ENCODE assay signal across 29 cellular contexts in genomic region chr7:102982235-102982634, GRCh38.
"Had no signal": no experiment of that assay in that cellular context is flagged by ENCODE, and none has a peak within 500 bp of the region (broad histone marks: within the 10 kb centered on the region; RNA-seq: fewer than 3 reads in every experiment).

No MANE protein-coding gene starts in this region.

- H3K36me3 ChIP-seq: neural progenitor cell, pancreas, right lobe of liver, sigmoid colon, spleen, suprapubic skin, tibial artery, transverse colon, upper lobe of right lung, uterus had no signal

- H3K4me3 Mint-ChIP-seq: naive thymus-derived CD4-positive, alpha-beta T cell; natural killer cell; nephron; neural progenitor cell; stimulated activated memory B cell treated with anti-CD40 and anti-IgM and Interleukin-4, amounts not matched to agents 10 μg/mL and 1 μg/mL and 100 μg/mL, for 72 hours; stimulated activated naive CD8-positive, alpha-beta T cell treated with anti-CD3 and anti-CD28 coated beads, Interleukin-15, amount 100 ng/mL, for 72 hours; type B pancreatic cell had no signal

- H3K9me3 Mint-ChIP-seq: naive thymus-derived CD4-positive, alpha-beta T cell; natural killer cell; stimulated activated memory B cell treated with anti-CD40 and anti-IgM and Interleukin-4, amounts not matched to agents 10 μg/mL and 1 μg/mL and 100 μg/mL, for 72 hours; stimulated activated naive CD8-positive, alpha-beta T cell treated with anti-CD3 and anti-CD28 coated beads, Interleukin-15, amount 100 ng/mL, for 72 hours; type B pancreatic cell had no signal

- H3K9ac ChIP-seq: neural progenitor cell had no signal

- H3K4me1 ChIP-seq: neural progenitor cell, pancreas, psoas muscle, right lobe of liver, sigmoid colon, spleen, testis, transverse colon, upper lobe of right lung, uterus had no signal

- H3K36me3 Mint-ChIP-seq: naive thymus-derived CD4-positive, alpha-beta T cell; natural killer cell; stimulated activated memory B cell treated with anti-CD40 and anti-IgM and Interleukin-4, amounts not matched to agents 10 μg/mL and 1 μg/mL and 100 μg/mL, for 72 hours; type B pancreatic cell had no signal

- H3K9me3 ChIP-seq: pancreas, suprapubic skin, testis, tibial artery, transverse colon, upper lobe of right lung, uterus had no signal

- H3K4me1 Mint-ChIP-seq: naive thymus-derived CD4-positive, alpha-beta T cell; natural killer cell; nephron; neural progenitor cell; stimulated activated memory B cell treated with anti-CD40 and anti-IgM and Interleukin-4, amounts not matched to agents 10 μg/mL and 1 μg/mL and 100 μg/mL, for 72 hours; stimulated activated naive CD8-positive, alpha-beta T cell treated with anti-CD3 and anti-CD28 coated beads, Interleukin-15, amount 100 ng/mL, for 72 hours had no signal

- ATAC-seq: naive thymus-derived CD4-positive, alpha-beta T cell; natural killer cell; pancreas; psoas muscle; right cardiac atrium; right lobe of liver; stimulated activated memory B cell treated with anti-CD40 and anti-IgM and Interleukin-4, amounts not matched to agents 10 μg/mL and 1 μg/mL and 100 μg/mL, for 72 hours; stimulated activated naive CD8-positive, alpha-beta T cell treated with anti-CD3 and anti-CD28 coated beads, Interleukin-15, amount 100 ng/mL, for 72 hours; stimulated activated naive CD8-positive, alpha-beta T cell treated with anti-CD3 and anti-CD28 coated beads, Interleukin-15, Interleukin-2, amounts not matched to agents 100 U/mL and 50 U/mL, for 24 hours; upper lobe of right lung had no signal

- DNase-seq: naive thymus-derived CD4-positive, alpha-beta T cell; natural killer cell; occipital lobe; pancreas; psoas muscle; right cardiac atrium; right lobe of liver; sigmoid colon; spleen; stimulated activated CD4-positive, alpha-beta T cell treated with anti-CD3 and anti-CD28 coated beads, Interleukin-12 subunit alpha, Interleukin-12 subunit beta, amount 100 ng/mL, for 4 hours; stimulated activated CD4-positive, alpha-beta T cell treated with anti-CD3 and anti-CD28 coated beads, Interleukin-1b, Interleukin-23, amount 100 ng/mL, for 48 hours; stimulated activated CD4-positive, alpha-beta T cell treated with anti-CD3 and anti-CD28 coated beads, Interleukin-4, amount 100 ng/mL, for 1 hour; stimulated activated CD4-positive, alpha-beta T cell treated with anti-CD3 and anti-CD28 coated beads, Interleukin-4, amount 100 ng/mL, for 4 hours; stimulated activated CD8-positive, alpha-beta memory T cell treated with anti-CD3 and anti-CD28 coated beads, Interleukin-4, amount 100 ng/mL, for 48 hours; stimulated activated naive CD4-positive, alpha-beta T cell; stimulated activated naive CD8-positive, alpha-beta T cell treated with anti-CD3 and anti-CD28 coated beads, Interleukin-15, amount 100 ng/mL, for 72 hours; stimulated activated naive CD8-positive, alpha-beta T cell treated with anti-CD3 and anti-CD28 coated beads, Interleukin-15, Interleukin-2, amounts not matched to agents 100 U/mL and 50 U/mL, for 24 hours; substantia nigra; testis; tibial artery; transverse colon; upper lobe of right lung; uterus had no signal

- H3K4me2 ChIP-seq: neural progenitor cell had no signal

- H3K4me3 ChIP-seq: neural progenitor cell, pancreas, psoas muscle, right lobe of liver, sigmoid colon, smooth muscle cell, spleen, suprapubic skin, testis, tibial artery, transverse colon, upper lobe of right lung, uterus had no signal

- H3K27me3 Mint-ChIP-seq: stimulated activated memory B cell treated with anti-CD40 and anti-IgM and Interleukin-4, amounts not matched to agents 10 μg/mL and 1 μg/mL and 100 μg/mL, for 72 hours; stimulated activated naive CD8-positive, alpha-beta T cell treated with anti-CD3 and anti-CD28 coated beads, Interleukin-15, amount 100 ng/mL, for 72 hours; type B pancreatic cell had no signal

- H3K27me3 ChIP-seq: neural progenitor cell, pancreas, right lobe of liver, sigmoid colon, spleen, suprapubic skin, testis, tibial artery, transverse colon, upper lobe of right lung, uterus had no signal

- H3K27ac Mint-ChIP-seq: naive thymus-derived CD4-positive, alpha-beta T cell; natural killer cell; nephron; neural progenitor cell; stimulated activated memory B cell treated with anti-CD40 and anti-IgM and Interleukin-4, amounts not matched to agents 10 μg/mL and 1 μg/mL and 100 μg/mL, for 72 hours; stimulated activated naive CD8-positive, alpha-beta T cell treated with anti-CD3 and anti-CD28 coated beads, Interleukin-15, amount 100 ng/mL, for 72 hours; type B pancreatic cell had no signal

- FAIRE-seq: pancreas had no signal

- H3K27ac ChIP-seq: neural progenitor cell, pancreas, psoas muscle, right lobe of liver, sigmoid colon, spleen, suprapubic skin, testis, transverse colon, upper lobe of right lung, uterus had no signal

- H2AFZ ChIP-seq: neural progenitor cell had no signal
